Comparison of ENCODE assay signal across 30 cellular contexts in the genomic region with DNA sequence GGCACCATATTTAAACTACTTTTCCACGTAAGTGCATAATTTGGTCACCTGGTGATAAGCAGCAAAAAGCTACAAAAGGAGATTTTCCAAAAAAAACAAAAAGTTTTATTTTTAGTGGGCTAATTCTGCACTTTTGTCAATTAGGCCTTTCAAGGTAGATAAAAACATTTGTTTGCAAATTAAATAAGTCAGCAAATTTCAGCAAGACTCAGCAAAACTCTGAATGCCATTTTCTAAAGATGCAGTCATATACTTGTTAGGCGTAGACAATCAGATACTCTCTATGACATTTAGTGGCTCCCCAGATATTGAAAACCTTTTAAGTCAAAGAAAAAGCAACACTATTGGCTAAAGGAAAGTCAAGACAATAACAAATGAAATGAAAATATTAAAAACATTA.
"Had no signal": no experiment of that assay in that cellular context is flagged by ENCODE, and none has a peak within 500 bp of the region (broad histone marks: within the 10 kb centered on the region; RNA-seq: fewer than 3 reads in every experiment).

No MANE protein-coding gene starts in this region.

- H3K36me3 ChIP-seq: brain microvascular endothelial cell had no signal

- DNase-seq: activated CD4-positive, alpha-beta memory T cell treated with anti-CD3 and anti-CD28 coated beads, Interleukin-2, amount 10 ng/mL, durations not matched to agents 7 days and 5 days; activated CD4-positive, alpha-beta T cell treated with anti-CD3 and anti-CD28 coated beads for 36 hours; activated CD4-positive, alpha-beta T cell treated with anti-CD3 and anti-CD28 coated beads, Interleukin-2, amount 10 ng/mL, durations not matched to agents 7 days and 5 days; activated CD4-positive, alpha-beta T cell treated with anti-CD3 and anti-CD28 coated beads, Interleukin-2, amount 50 U/mL, for 4 hours; activated CD4-positive, CD25-positive, alpha-beta regulatory T cell; activated CD4-positive, CD25-positive, alpha-beta regulatory T cell treated with anti-CD3 and anti-CD28 coated beads, Interleukin-2, amount 50 U/mL, for 72 hours; activated CD8-positive, alpha-beta memory T cell treated with anti-CD3 and anti-CD28 coated beads, Interleukin-2, amount 50 U/mL, for 48 hours; activated gamma-delta T cell; activated naive CD4-positive, alpha-beta T cell; activated naive CD4-positive, alpha-beta T cell treated with anti-CD3 and anti-CD28 coated beads, Interleukin-2, amount 50 U/mL, for 16 hours; activated T-cell treated with anti-CD3 and anti-CD28 coated beads for 4 hours; activated T-cell treated with anti-CD3 and anti-CD28 coated beads, Interleukin-2, amount 50 U/mL, for 24 hours; activated T-cell treated with anti-CD3 and anti-CD28 coated beads, Interleukin-2, amount 50 U/mL, for 72 hours; amniotic stem cell; anterior cingulate cortex; brain microvascular endothelial cell; dorsolateral prefrontal cortex; effector memory CD4-positive, alpha-beta T cell; endodermal cell; foreskin fibroblast; head of caudate nucleus; T-helper 2 cell had no signal

- H3K9me3 Mint-ChIP-seq: activated CD4-positive, alpha-beta memory T cell treated with anti-CD3 and anti-CD28 coated beads, Interleukin-2, amount 10 ng/mL, durations not matched to agents 7 days and 5 days; activated CD4-positive, alpha-beta T cell treated with anti-CD3 and anti-CD28 coated beads, Interleukin-2, amount 10 ng/mL, durations not matched to agents 7 days and 5 days; activated T-cell treated with anti-CD3 and anti-CD28 coated beads, Interleukin-2, amount 50 U/mL, for 24 hours; dendritic cell treated with granulocyte-macrophage colony-stimulating factor and Interleukin-4, amounts not matched to agents 40 ng/mL and 50 ng/mL, for 4 days; endodermal cell had no signal

- H3K27ac Mint-ChIP-seq: activated CD4-positive, alpha-beta memory T cell treated with anti-CD3 and anti-CD28 coated beads, Interleukin-2, amount 10 ng/mL, durations not matched to agents 7 days and 5 days; activated CD4-positive, alpha-beta T cell treated with anti-CD3 and anti-CD28 coated beads for 36 hours; activated CD4-positive, alpha-beta T cell treated with anti-CD3 and anti-CD28 coated beads, Interleukin-2, amount 10 ng/mL, durations not matched to agents 7 days and 5 days; activated naive CD8-positive, alpha-beta T cell; activated T-cell treated with anti-CD3 and anti-CD28 coated beads, Interleukin-2, amount 50 U/mL, for 24 hours; activated T-cell treated with anti-CD3 and anti-CD28 coated beads, Interleukin-2, amount 50 U/mL, for 72 hours; dendritic cell treated with granulocyte-macrophage colony-stimulating factor and Interleukin-4, amounts not matched to agents 40 ng/mL and 50 ng/mL, for 4 days; endodermal cell had no signal

- H3K27me3 Mint-ChIP-seq: activated CD4-positive, alpha-beta memory T cell treated with anti-CD3 and anti-CD28 coated beads, Interleukin-2, amount 10 ng/mL, durations not matched to agents 7 days and 5 days; activated CD4-positive, alpha-beta T cell treated with anti-CD3 and anti-CD28 coated beads for 36 hours; activated CD4-positive, alpha-beta T cell treated with anti-CD3 and anti-CD28 coated beads, Interleukin-2, amount 10 ng/mL, durations not matched to agents 7 days and 5 days; activated naive CD8-positive, alpha-beta T cell; activated T-cell treated with anti-CD3 and anti-CD28 coated beads, Interleukin-2, amount 50 U/mL, for 24 hours; central memory CD8-positive, alpha-beta T cell; dendritic cell treated with granulocyte-macrophage colony-stimulating factor and Interleukin-4, amounts not matched to agents 40 ng/mL and 50 ng/mL, for 4 days had no signal

- H3K36me3 Mint-ChIP-seq: activated naive CD8-positive, alpha-beta T cell had no signal

- ATAC-seq: activated CD4-positive, alpha-beta T cell treated with anti-CD3 and anti-CD28 coated beads for 36 hours; activated T-cell treated with anti-CD3 and anti-CD28 coated beads, Interleukin-2, amount 50 U/mL, for 72 hours; esophagus mucosa had no signal

- H3K4me3 ChIP-seq: coronary artery, dorsolateral prefrontal cortex had no signal

- H3K27me3 ChIP-seq: brain microvascular endothelial cell had no signal

- H3K27ac ChIP-seq: brain microvascular endothelial cell, coronary artery, dorsolateral prefrontal cortex had no signal

- H3K4me3 Mint-ChIP-seq: activated CD4-positive, alpha-beta memory T cell treated with anti-CD3 and anti-CD28 coated beads, Interleukin-2, amount 10 ng/mL, durations not matched to agents 7 days and 5 days; activated CD4-positive, alpha-beta T cell treated with anti-CD3 and anti-CD28 coated beads for 36 hours; activated CD4-positive, alpha-beta T cell treated with anti-CD3 and anti-CD28 coated beads, Interleukin-2, amount 10 ng/mL, durations not matched to agents 7 days and 5 days; activated naive CD8-positive, alpha-beta T cell; activated T-cell treated with anti-CD3 and anti-CD28 coated beads, Interleukin-2, amount 50 U/mL, for 24 hours; activated T-cell treated with anti-CD3 and anti-CD28 coated beads, Interleukin-2, amount 50 U/mL, for 72 hours; central memory CD8-positive, alpha-beta T cell; dendritic cell treated with granulocyte-macrophage colony-stimulating factor and Interleukin-4, amounts not matched to agents 40 ng/mL and 50 ng/mL, for 4 days; endodermal cell had no signal

- H3K4me1 Mint-ChIP-seq: activated CD4-positive, alpha-beta memory T cell treated with anti-CD3 and anti-CD28 coated beads, Interleukin-2, amount 10 ng/mL, durations not matched to agents 7 days and 5 days; activated CD4-positive, alpha-beta T cell treated with anti-CD3 and anti-CD28 coated beads for 36 hours; activated CD4-positive, alpha-beta T cell treated with anti-CD3 and anti-CD28 coated beads, Interleukin-2, amount 10 ng/mL, durations not matched to agents 7 days and 5 days; central memory CD8-positive, alpha-beta T cell had no signal

- FAIRE-seq: astrocyte, bronchial epithelial cell, frontal cortex had no signal
